In genomic region chr11:55697817-55698216, GRCh38 we compare ENCODE assay signal across 1 cellular context.
TF ChIP-seq lines count a peak whose summit lies in the region.

No MANE protein-coding gene starts in this region.

TF ChIP-seq in GM12878, 131 proteins besides CTCF, POLR2A, EP300 and RAD21 (continued from another document):
- TF ChIP-seq BCLAF1 (IDR thresholded peaks at IDR 0.05) (no peak), KAT2A (conservative IDR thresholded peaks at IDR 0.05; ENCODE audit: control insufficient read depth, low read depth, low read length) (no peak), PAX8 (IDR thresholded peaks at IDR 0.05) (no peak), MYB (IDR thresholded peaks at IDR 0.05; ENCODE audit: borderline replicate concordance, low read depth, low read length) (no peak), MLLT1 (IDR thresholded peaks at IDR 0.05) (no peak), RUNX3 (IDR thresholded peaks at IDR 0.05; ENCODE audit: low read length) (no peak), NBN (IDR thresholded peaks at IDR 0.05) (no peak), RELB (IDR thresholded peaks at IDR 0.05; ENCODE audit: low read depth) (no peak), POLR2AphosphoS2 (IDR thresholded peaks at IDR 0.05; ENCODE audit: low read depth, low read length) (no peak)
